8 cellular contexts compared by ENCODE assay signal in the genomic region with DNA sequence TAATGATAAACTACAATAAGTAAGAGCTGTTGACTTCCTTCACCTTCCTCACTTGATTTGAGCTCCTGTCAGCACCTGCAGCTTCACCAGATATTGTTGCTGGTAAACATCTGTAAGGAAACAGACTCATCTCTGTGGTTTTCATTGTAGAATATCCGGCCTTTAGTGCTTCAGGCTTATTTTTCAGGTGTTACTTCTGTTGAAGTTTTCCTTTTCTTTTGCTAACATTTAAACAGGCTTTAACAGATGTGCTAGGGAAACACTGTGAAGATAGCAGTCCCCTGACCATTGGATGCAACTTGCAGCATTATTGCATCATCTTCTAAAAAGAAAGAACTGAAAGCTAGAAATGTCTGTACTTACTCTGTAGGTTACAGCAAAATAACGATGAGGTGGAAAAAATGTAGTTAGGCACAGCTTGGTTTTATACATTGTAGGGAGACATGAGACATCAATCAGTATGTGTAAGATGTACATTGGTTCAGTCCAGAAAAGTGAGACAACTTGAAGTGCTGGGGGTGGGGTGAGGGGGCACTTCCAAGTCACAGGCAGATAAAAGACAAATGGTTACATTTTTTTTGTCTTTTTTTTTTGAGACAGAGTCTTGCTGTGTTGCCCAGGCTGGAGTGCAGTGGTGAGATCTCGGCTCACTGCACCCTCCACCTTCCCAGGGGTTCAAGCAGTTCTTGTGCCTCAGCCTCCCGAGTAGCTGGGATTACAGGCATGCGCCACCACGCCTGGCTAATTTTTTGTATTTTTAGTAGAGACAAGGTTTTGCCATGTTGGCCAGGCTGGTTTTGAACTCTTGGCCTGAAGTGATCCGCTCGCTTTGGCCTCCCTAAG. TPM values are rescaled to one million over a fixed set of nuclear protein-coding genes. Genes with fewer than 3 reads are reported as not detected.
A peak's percentile ranks its signal among the peaks of the same experiment; 100 is the strongest.
DNase-seq lines count a peak whose midpoint lies in the region; ATAC-seq and TF ChIP-seq lines count a peak whose summit lies in the region.

No MANE protein-coding gene starts in this region.

- ATAC-seq in GM18520 (IDR thresholded peaks at IDR 0.05; ENCODE audit: unreplicated experiment) (peak; percentile 45), HG02588 (IDR thresholded peaks at IDR 0.05; ENCODE audit: unreplicated experiment) (peak; percentile 73)
- ATAC-seq in natural killer cell treated with Interleukin-12 subunit alpha and Interleukin-12 subunit beta and Interleukin-15 and Interleukin-18, amount 100 ng/mL, for 72 hours, result peak; percentile 79 to 80

- TF ChIP-seq CTCF in brain (conservative IDR thresholded peaks at IDR 0.05), result no peak

- peaks cover 56% of the 10 kb centered on the region for H3K4me1 Mint-ChIP-seq in brain
- peaks cover 57 to 58% of the 10 kb centered on the region in 2 donors for H3K4me1 Mint-ChIP-seq in natural killer cell treated with Interleukin-12 subunit alpha and Interleukin-12 subunit beta and Interleukin-15 and Interleukin-18, amount 100 ng/mL, for 72 hours (ENCODE audit: low read depth in 2 of 2)

- H3K9me3 Mint-ChIP-seq in brain, result no peaks in the 10 kb centered on the region
- H3K9me3 Mint-ChIP-seq in natural killer cell treated with Interleukin-12 subunit alpha and Interleukin-12 subunit beta and Interleukin-15 and Interleukin-18, amount 100 ng/mL, for 72 hours, result peaks cover 3% of the 10 kb centered on the region

- H3K36me3 Mint-ChIP-seq in brain, result peaks cover 66% of the 10 kb centered on the region
- peaks cover 36% of the 10 kb centered on the region for H3K36me3 Mint-ChIP-seq in natural killer cell treated with Interleukin-12 subunit alpha and Interleukin-12 subunit beta and Interleukin-15 and Interleukin-18, amount 100 ng/mL, for 72 hours

- DNase-seq in NCI-H460 (ENCODE audit: extremely low read depth, low read depth) (peak; percentile 40), DMS114 treated with DMSO at 0.1 percent for 48 hours (lab: John Stamatoyannopoulos, UW; ENCODE audit: unreplicated experiment) (no peak), AG08395 (ENCODE audit: low spot score) (no peak), NCI-H1105 (lab: John Stamatoyannopoulos, UW) (no peak)
- DNase-seq in natural killer cell treated with Interleukin-12 subunit alpha and Interleukin-12 subunit beta and Interleukin-15 and Interleukin-18, amount 100 ng/mL, for 72 hours (ENCODE audit: low spot score), result no peak

- peak overlapping the region in 4 of 5 experiments; percentile 7 to 18 (median 15) for H3K4me3 Mint-ChIP-seq in brain
- H3K4me3 Mint-ChIP-seq in natural killer cell treated with Interleukin-12 subunit alpha and Interleukin-12 subunit beta and Interleukin-15 and Interleukin-18, amount 100 ng/mL, for 72 hours, result peak overlapping the region; percentile 66

- no peaks in the 10 kb centered on the region for H3K27me3 Mint-ChIP-seq in brain
- no peaks in the 10 kb centered on the region for H3K27me3 Mint-ChIP-seq in natural killer cell treated with Interleukin-12 subunit alpha and Interleukin-12 subunit beta and Interleukin-15 and Interleukin-18, amount 100 ng/mL, for 72 hours

- peak overlapping the region; percentile 32 to 93 (median 70) for H3K27ac Mint-ChIP-seq in brain
- peak overlapping the region; percentile 85 to 97 for H3K27ac Mint-ChIP-seq in natural killer cell treated with Interleukin-12 subunit alpha and Interleukin-12 subunit beta and Interleukin-15 and Interleukin-18, amount 100 ng/mL, for 72 hours

RNA-seq across cellular contexts. Expression of gene EDEM1, which starts 10.2 kb away (rescaled TPM):
- total RNA-seq in NCI-H460 (2014; rRNA removed; shearing (Covaris generic)), result 16.7 and 22.4 TPM in 2 replicates
- polyA plus RNA-seq in NCI-H460 (2014; cell fraction: nucleus; rRNA removed), result 14.8 and 17.4 TPM in 2 replicates
- 1.4 TPM for polyA plus RNA-seq in brain (ENCODE audit: insufficient read depth, low read depth, low replicate concordance)
- total RNA-seq in natural killer cell treated with Interleukin-12 subunit alpha and Interleukin-12 subunit beta and Interleukin-15 and Interleukin-18, amount 100 ng/mL, for 72 hours, result 100 to 1,000 TPM; 109 to 171 TPM
